ENCODE assay signal across 8 cellular contexts in genomic region chr16:30096105-30096861, GRCh38. TPM values are rescaled to one million over a fixed set of nuclear protein-coding genes. Genes with fewer than 3 reads are reported as not detected.
A peak's percentile ranks its signal among the peaks of the same experiment; 100 is the strongest.
DNase-seq lines count a peak whose midpoint lies in the region; ATAC-seq, FAIRE-seq and TF ChIP-seq lines count a peak whose summit lies in the region.

TSS of gene YPEL3 (minus strand) at chr16:30096213. CDS start at chr16:30095482, 731 bp downstream.

- peak within 1 kb of the TSS; percentile 68 for H3K4me2 ChIP-seq in PC-3 (ENCODE audit: low read length)

- H3K9me2 ChIP-seq in PC-3 (replicated peaks; ENCODE audit: low read length): no peaks in the 10 kb centered on the region

- H3K27me3 ChIP-seq in ACC112 (ENCODE audit: insufficient read depth, low read length) (no peaks in the 10 kb centered on the region), PC-3 (ENCODE audit: low read length) (no peaks in the 10 kb centered on the region), mucosa of stomach (ENCODE audit: control insufficient read depth, insufficient read depth, low read length) (no peaks in the 10 kb centered on the region)

- H3K36me3 ChIP-seq in ACC112 (ENCODE audit: insufficient read depth, low read length): peaks cover 10% of the 10 kb centered on the region; the same call in 1 of the 2 replicates
- H3K36me3 ChIP-seq in PC-3 (ENCODE audit: low read depth, low read length): no peaks in the 10 kb centered on the region; the same call in 1 of the 2 replicates
- no peaks in the 10 kb centered on the region for H3K36me3 ChIP-seq in mucosa of stomach (ENCODE audit: control insufficient read depth, insufficient read depth, low read length)

- no peak for FAIRE-seq in HTR-8/SVneo (lab: Jason Lieb, UNC)

- CTCF ChIA-PET in PC-3 (lab: Charles Lee): no interaction called here

- H3K27ac ChIP-seq in ACC112 (ENCODE audit: low read depth, low read length) (peak within 1 kb of the TSS; percentile 52), PC-3 (ENCODE audit: low read length) (no peak within 1 kb of the TSS)

- no peak for TF ChIP-seq CTCF in PC-3 (conservative IDR thresholded peaks at IDR 0.05; ENCODE audit: low read depth, low read length)

- POLR2A ChIA-PET in PC-3 (lab: Charles Lee; ENCODE audit: unreplicated experiment): no interaction called here

- ATAC-seq in GM18909 (IDR thresholded peaks at IDR 0.05; ENCODE audit: poor library complexity, unreplicated experiment) (peak; percentile 48), PC-3 (peak; percentile 60), esophagus mucosa (peak; percentile 76)

- intact Hi-C loops in PC-3 (cut with micrococcal nuclease): no loop called here

- H3K9ac ChIP-seq in PC-3 (ENCODE audit: low read length) (no peak within 1 kb of the TSS), mucosa of stomach (ENCODE audit: low read length) (peak within 1 kb of the TSS; percentile 86)

- H4K20me1 ChIP-seq in PC-3 (ENCODE audit: low read length): no peaks in the 10 kb centered on the region

- H3K4me3 ChIP-seq in ACC112 (ENCODE audit: low read depth, low read length) (peak within 1 kb of the TSS; percentile 79), PC-3 (ENCODE audit: low read length) (peak within 1 kb of the TSS; percentile 40), mucosa of stomach (ENCODE audit: low read length) (peak within 1 kb of the TSS; percentile 75)

- H3K9me3 ChIP-seq in PC-3 (ENCODE audit: low read length) (peaks cover 5% of the 10 kb centered on the region; the same call in 1 of the 2 replicates), mucosa of stomach (ENCODE audit: control insufficient read depth, low read length) (no peaks in the 10 kb centered on the region)

- H3F3A ChIP-seq in PC-3 (ENCODE audit: low read length, unreplicated experiment): no peaks in the 10 kb centered on the region

- H3K4me1 ChIP-seq in ACC112 (ENCODE audit: control insufficient read depth, insufficient read depth, low read length, unreplicated experiment) (peaks cover 13% of the 10 kb centered on the region), PC-3 (ENCODE audit: insufficient read depth, low read length) (peaks cover 11% of the 10 kb centered on the region), mucosa of stomach (ENCODE audit: control insufficient read depth, insufficient read depth, low read length) (peaks cover 29% of the 10 kb centered on the region)

- TSS peak; percentile 78 for BruUV-seq in PC-3 (replicated peaks; lab: Mats Ljungman, UMichigan)

- H3K79me2 ChIP-seq in ACC112 (ENCODE audit: control insufficient read depth, insufficient read depth, low read length, unreplicated experiment) (peaks cover 3% of the 10 kb centered on the region), PC-3 (ENCODE audit: low read length) (no peaks in the 10 kb centered on the region)

- peak; percentile 66 for DNase-seq in HTR-8/SVneo (ENCODE audit: insufficient read length, low spot score)
- DNase-seq in PC-3: peak; percentile 78
- peak; percentile 86 for DNase-seq in activated T-helper 1 cell treated with Interleukin-2 at 50 U/mL for 16 hours (ENCODE audit: low read depth)
- peak; percentile 60 to 81 for DNase-seq in stimulated activated CD8-positive, alpha-beta memory T cell treated with anti-CD3 and anti-CD28 coated beads, Interleukin-4, amount 100 ng/mL, for 4 hours (ENCODE audit: low read depth in 2 of 2, low spot score in 1 of 2)

- H2AFZ ChIP-seq in ACC112 (ENCODE audit: low read length, unreplicated experiment) (peak within 1 kb of the TSS; percentile 92), PC-3 (ENCODE audit: low read length) (peak within 1 kb of the TSS; percentile 71; the same call in 1 of the 2 replicates)

RNA-seq across cellular contexts. Expression of gene YPEL3, which starts in this region (rescaled TPM):
- total RNA-seq in PC-3 (2014; rRNA removed): 5.1 and 7.7 TPM in 2 replicates
- 22.8 TPM for total RNA-seq in esophagus mucosa
